In genomic region chr12:123033392-123034021, GRCh38 we compare ENCODE assay signal across 16 cellular contexts. TPM values are rescaled to one million over a fixed set of nuclear protein-coding genes. Genes with fewer than 3 reads are reported as not detected.
DNase-seq lines count a peak whose midpoint lies in the region; ATAC-seq and TF ChIP-seq lines count a peak whose summit lies in the region.
"Had no signal": no experiment of that assay in that cellular context is flagged by ENCODE, and none has a peak within 500 bp of the region (broad histone marks: within the 10 kb centered on the region; RNA-seq: fewer than 3 reads in every experiment).

No MANE protein-coding gene starts in this region.

- ATAC-seq in activated CD4-positive, alpha-beta T cell treated with anti-CD3 and anti-CD28 coated beads for 36 hours = no peak
- no peak for ATAC-seq in natural killer cell treated with Interleukin-12 subunit alpha and Interleukin-12 subunit beta and Interleukin-15 and Interleukin-18, amount 100 ng/mL, for 72 hours
- ATAC-seq in HG03045 (IDR thresholded peaks at IDR 0.05; ENCODE audit: unreplicated experiment) (no peak), HG03457 (IDR thresholded peaks at IDR 0.05; ENCODE audit: unreplicated experiment) (no peak), lower lobe of right lung (no peak)
- ATAC-seq: mucosa of descending colon had no signal

- intact Hi-C loops in activated CD4-positive, alpha-beta T cell treated with anti-CD3 and anti-CD28 coated beads for 36 hours (cut with DNase I, micrococcal nuclease) = no loop called here
- intact Hi-C loops in lower lobe of right lung (cut with DNase I) = loop anchor here (10.0 kb wide), 1 partner anchor 211 kb away; no protein-coding TSS in a partner anchor

- peaks cover 6% of the 10 kb centered on the region for H3K36me3 Mint-ChIP-seq in activated CD4-positive, alpha-beta T cell treated with anti-CD3 and anti-CD28 coated beads for 36 hours (ENCODE audit: low read depth)
- peaks cover 8% of the 10 kb centered on the region for H3K36me3 Mint-ChIP-seq in activated naive CD8-positive, alpha-beta T cell treated with anti-CD3 and anti-CD28 coated beads for 36 hours
- no peaks in the 10 kb centered on the region for H3K36me3 Mint-ChIP-seq in natural killer cell treated with Interleukin-12 subunit alpha and Interleukin-12 subunit beta and Interleukin-15 and Interleukin-18, amount 100 ng/mL, for 72 hours

- no peak overlapping the region for H3K4me3 Mint-ChIP-seq in activated CD4-positive, alpha-beta T cell treated with anti-CD3 and anti-CD28 coated beads for 36 hours
- peak overlapping the region; percentile 44 for H3K4me3 Mint-ChIP-seq in activated naive CD8-positive, alpha-beta T cell treated with anti-CD3 and anti-CD28 coated beads for 36 hours
- peak overlapping the region; percentile 63 for H3K4me3 Mint-ChIP-seq in natural killer cell treated with Interleukin-12 subunit alpha and Interleukin-12 subunit beta and Interleukin-15 and Interleukin-18, amount 100 ng/mL, for 72 hours

- no peak overlapping the region for H3K27ac ChIP-seq in lower lobe of right lung
- H3K27ac ChIP-seq: heart right ventricle, parathyroid adenoma, SK-N-MC had no signal

- peaks cover 8% of the 10 kb centered on the region for H3K36me3 ChIP-seq in lower lobe of right lung

- H3K4me3 ChIP-seq in Jurkat, Clone E6-1 (ENCODE audit: low read length) = peak overlapping the region; percentile 1; the same call in 1 of the 2 replicates
- no peak overlapping the region for H3K4me3 ChIP-seq in lower lobe of right lung
- H3K4me3 ChIP-seq: heart right ventricle, mucosa of descending colon, SK-N-MC had no signal

- peak overlapping the region; percentile 81 for H3K27ac Mint-ChIP-seq in activated CD4-positive, alpha-beta T cell treated with anti-CD3 and anti-CD28 coated beads for 36 hours
- H3K27ac Mint-ChIP-seq in activated naive CD8-positive, alpha-beta T cell treated with anti-CD3 and anti-CD28 coated beads for 36 hours = peak overlapping the region; percentile 71
- peak overlapping the region; percentile 57 to 95 for H3K27ac Mint-ChIP-seq in natural killer cell treated with Interleukin-12 subunit alpha and Interleukin-12 subunit beta and Interleukin-15 and Interleukin-18, amount 100 ng/mL, for 72 hours

- H3K4me1 Mint-ChIP-seq in activated CD4-positive, alpha-beta T cell treated with anti-CD3 and anti-CD28 coated beads for 36 hours = peaks cover 25% of the 10 kb centered on the region
- H3K4me1 Mint-ChIP-seq in activated naive CD8-positive, alpha-beta T cell treated with anti-CD3 and anti-CD28 coated beads for 36 hours = peaks cover 23% of the 10 kb centered on the region
- H3K4me1 Mint-ChIP-seq in natural killer cell treated with Interleukin-12 subunit alpha and Interleukin-12 subunit beta and Interleukin-15 and Interleukin-18, amount 100 ng/mL, for 72 hours (ENCODE audit: low read depth in 2 of 2) = peaks cover 9 to 21% of the 10 kb centered on the region in 2 donors

- no peak for DNase-seq in activated CD4-positive, alpha-beta T cell treated with anti-CD3 and anti-CD28 coated beads for 36 hours
- DNase-seq in activated CD4-positive, alpha-beta T cell treated with anti-CD3 and anti-CD28 coated beads for 1 hour = no peak
- no peak for DNase-seq in Jurkat, Clone E6-1 (ENCODE audit: low read depth, low spot score)
- DNase-seq in activated naive CD8-positive, alpha-beta T cell treated with anti-CD3 and anti-CD28 coated beads for 36 hours = no peak
- no peak for DNase-seq in natural killer cell treated with Interleukin-12 subunit alpha and Interleukin-12 subunit beta and Interleukin-15 and Interleukin-18, amount 100 ng/mL, for 72 hours (ENCODE audit: low spot score)
- DNase-seq in lower lobe of right lung = no peak
- DNase-seq: 8988T; Caco-2; heart right ventricle; mucosa of descending colon; NCI-H1694 treated with DMSO at 0.1 percent for 48 hours; stimulated activated naive CD4-positive, alpha-beta T cell treated with Interleukin-2 at 50 U/mL for 16 hours had no signal

- CTCF ChIA-PET in activated CD4-positive, alpha-beta T cell treated with anti-CD3 and anti-CD28 coated beads for 36 hours (lab: Charles Lee) = interaction anchor here (0.6 to 1.3 kb wide), 3 partner anchors 14 to 240 kb away, joined by 3 read pairs; no protein-coding TSS in a partner anchor

- H3K27me3 Mint-ChIP-seq in activated CD4-positive, alpha-beta T cell treated with anti-CD3 and anti-CD28 coated beads for 36 hours = no peaks in the 10 kb centered on the region
- no peaks in the 10 kb centered on the region for H3K27me3 Mint-ChIP-seq in activated naive CD8-positive, alpha-beta T cell treated with anti-CD3 and anti-CD28 coated beads for 36 hours
- no peaks in the 10 kb centered on the region for H3K27me3 Mint-ChIP-seq in natural killer cell treated with Interleukin-12 subunit alpha and Interleukin-12 subunit beta and Interleukin-15 and Interleukin-18, amount 100 ng/mL, for 72 hours

- no peaks in the 10 kb centered on the region for H3K9me3 Mint-ChIP-seq in activated CD4-positive, alpha-beta T cell treated with anti-CD3 and anti-CD28 coated beads for 36 hours (ENCODE audit: low read depth)
- no peaks in the 10 kb centered on the region for H3K9me3 Mint-ChIP-seq in activated naive CD8-positive, alpha-beta T cell treated with anti-CD3 and anti-CD28 coated beads for 36 hours
- H3K9me3 Mint-ChIP-seq in natural killer cell treated with Interleukin-12 subunit alpha and Interleukin-12 subunit beta and Interleukin-15 and Interleukin-18, amount 100 ng/mL, for 72 hours = no peaks in the 10 kb centered on the region

- peaks cover 14% of the 10 kb centered on the region for H3K4me1 ChIP-seq in lower lobe of right lung
- H3K4me1 ChIP-seq: Caco-2, parathyroid adenoma had no signal

- H3K9me3 ChIP-seq in lower lobe of right lung = no peaks in the 10 kb centered on the region
- H3K9me3 ChIP-seq: Caco-2, heart right ventricle, mucosa of descending colon had no signal

- POLR2A ChIA-PET in activated CD4-positive, alpha-beta T cell treated with anti-CD3 and anti-CD28 coated beads for 36 hours (lab: Charles Lee) = no interaction called here

- no peaks in the 10 kb centered on the region for H3K27me3 ChIP-seq in lower lobe of right lung (ENCODE audit: low read depth)
- H3K27me3 ChIP-seq: heart right ventricle had no signal

- TF ChIP-seq CTCF in lower lobe of right lung (IDR thresholded peaks at IDR 0.05) = no peak

RNA-seq across cellular contexts. Expression of gene ARL6IP4, which starts 53.0 kb away (rescaled TPM):
- total RNA-seq in activated CD4-positive, alpha-beta T cell treated with anti-CD3 and anti-CD28 coated beads for 36 hours = 100 to 1,000 TPM; 141 to 163 TPM
- 262 TPM for polyA plus RNA-seq in Jurkat, Clone E6-1 (2012; ENCODE audit: insufficient read depth, insufficient read length)
- total RNA-seq in activated naive CD8-positive, alpha-beta T cell treated with anti-CD3 and anti-CD28 coated beads for 36 hours = 100 to 1,000 TPM; 165 to 168 TPM
- total RNA-seq in natural killer cell treated with Interleukin-12 subunit alpha and Interleukin-12 subunit beta and Interleukin-15 and Interleukin-18, amount 100 ng/mL, for 72 hours = 100 to 1,000 TPM; 146 to 212 TPM
- total RNA-seq in lower lobe of right lung = 139 TPM

RNA-seq across cellular contexts. Expression of gene OGFOD2, which starts 58.5 kb away (rescaled TPM):
- 10 to 100 TPM; 20.2 to 30.8 TPM for total RNA-seq in activated CD4-positive, alpha-beta T cell treated with anti-CD3 and anti-CD28 coated beads for 36 hours
- 24.1 TPM for polyA plus RNA-seq in Jurkat, Clone E6-1 (2012; ENCODE audit: insufficient read depth, insufficient read length)
- 10 to 100 TPM; 26.8 to 31.8 TPM for total RNA-seq in activated naive CD8-positive, alpha-beta T cell treated with anti-CD3 and anti-CD28 coated beads for 36 hours
- 10 to 100 TPM; 19.1 to 36.8 TPM for total RNA-seq in natural killer cell treated with Interleukin-12 subunit alpha and Interleukin-12 subunit beta and Interleukin-15 and Interleukin-18, amount 100 ng/mL, for 72 hours
- total RNA-seq in lower lobe of right lung = 19.5 TPM
